Comparison of ENCODE assay signal across 24 cellular contexts in genomic region chrX:19906293-19906692, GRCh38. TPM values are rescaled to one million over a fixed set of nuclear protein-coding genes. Genes with fewer than 3 reads are reported as not detected.
A peak's percentile ranks its signal among the peaks of the same experiment; 100 is the strongest.
DNase-seq lines count a peak whose midpoint lies in the region; ATAC-seq and TF ChIP-seq lines count a peak whose summit lies in the region.
"Had no signal": no experiment of that assay in that cellular context is flagged by ENCODE, and none has a peak within 500 bp of the region (broad histone marks: within the 10 kb centered on the region; RNA-seq: fewer than 3 reads in every experiment).

No MANE protein-coding gene starts in this region.

- H3K4me1 Mint-ChIP-seq in activated CD4-positive, alpha-beta T cell treated with anti-CD3 and anti-CD28 coated beads for 36 hours = peaks cover 10% of the 10 kb centered on the region
- H3K4me1 Mint-ChIP-seq: nephron progenitor cell had no signal

- H3K4me3 Mint-ChIP-seq in activated CD4-positive, alpha-beta T cell treated with anti-CD3 and anti-CD28 coated beads for 36 hours = no peak overlapping the region
- H3K4me3 Mint-ChIP-seq: activated CD4-positive, alpha-beta T cell treated with anti-CD3 and anti-CD28 coated beads, Interleukin-2, amount 10 ng/mL, durations not matched to agents 7 days and 5 days; H9; IgD-negative memory B cell; nephron progenitor cell had no signal

- H3K36me3 ChIP-seq in Karpas-422 (ENCODE audit: insufficient read depth, low read length) (no peaks in the 10 kb centered on the region), left lung (no peaks in the 10 kb centered on the region)
- H3K36me3 ChIP-seq: ascending aorta, BE2C, gastrocnemius medialis, thyroid gland had no signal

- H3K4me2 ChIP-seq in Karpas-422 (ENCODE audit: low read depth, low read length, poor library complexity, severe bottlenecking) = no peak overlapping the region

- no peak overlapping the region for H3K27ac Mint-ChIP-seq in activated CD4-positive, alpha-beta T cell treated with anti-CD3 and anti-CD28 coated beads for 36 hours
- H3K27ac Mint-ChIP-seq: activated CD4-positive, alpha-beta T cell treated with anti-CD3 and anti-CD28 coated beads, Interleukin-2, amount 10 ng/mL, durations not matched to agents 7 days and 5 days; H9; nephron progenitor cell had no signal

- DNase-seq in GF-D8 (lab: John Stamatoyannopoulos, UW) (peak; percentile 8), Karpas-422 (no peak), RPMI7951 (ENCODE audit: low read depth) (peak; percentile 39), left lung (no peak)
- no peak for DNase-seq in activated CD4-positive, alpha-beta T cell treated with anti-CD3 and anti-CD28 coated beads for 36 hours
- DNase-seq: activated CD4-positive, alpha-beta T cell treated with anti-CD3 and anti-CD28 coated beads, Interleukin-2, amount 10 ng/mL, durations not matched to agents 7 days and 5 days; activated naive CD4-positive, alpha-beta T cell treated with Interleukin-2 at 50 U/mL for 16 hours; activated T-cell treated with anti-CD3 and anti-CD28 coated beads for 4 hours; BE2C; gastrocnemius medialis; H9; NCI-H1105 treated with DMSO at 0.1 percent for 48 hours; NCI-H526; nephron progenitor cell; stimulated activated CD4-positive, alpha-beta T cell treated with anti-CD3 and anti-CD28 coated beads, Interleukin-1b, Interleukin-23, amount 100 ng/mL, for 48 hours; stimulated activated naive CD4-positive, alpha-beta T cell treated with Interleukin-2 at 50 U/mL for 16 hours; thyroid gland had no signal

- CTCF ChIA-PET in activated CD4-positive, alpha-beta T cell treated with anti-CD3 and anti-CD28 coated beads for 36 hours (lab: Charles Lee) = interaction anchor here (0.6 to 2.0 kb wide), 2 partner anchors 8 to 83 kb away, joined by 3 to 7 read pairs; no protein-coding TSS in a partner anchor

- H3K4me3 ChIP-seq in Karpas-422 (ENCODE audit: low read length) = no peak overlapping the region
- H3K4me3 ChIP-seq in left lung = no peak overlapping the region
- H3K4me3 ChIP-seq: ascending aorta, gastrocnemius medialis, SK-N-MC, thyroid gland had no signal

- no peaks in the 10 kb centered on the region for H3K9me3 ChIP-seq in Karpas-422 (ENCODE audit: low read length)
- H3K9me3 ChIP-seq in left lung = no peaks in the 10 kb centered on the region
- H3K9me3 ChIP-seq: ascending aorta, BE2C, gastrocnemius medialis, thyroid gland had no signal

- POLR2A ChIA-PET in activated CD4-positive, alpha-beta T cell treated with anti-CD3 and anti-CD28 coated beads for 36 hours (lab: Charles Lee) = no interaction called here

- H3K27ac ChIP-seq in Karpas-422 (ENCODE audit: low read length) (peak overlapping the region; percentile 17), left lung (no peak overlapping the region)
- H3K27ac ChIP-seq: ascending aorta, gastrocnemius medialis, HL-60, SK-N-MC, thyroid gland had no signal

- H3K27me3 Mint-ChIP-seq in activated CD4-positive, alpha-beta T cell treated with anti-CD3 and anti-CD28 coated beads for 36 hours = no peaks in the 10 kb centered on the region
- H3K27me3 Mint-ChIP-seq: activated CD4-positive, alpha-beta T cell treated with anti-CD3 and anti-CD28 coated beads, Interleukin-2, amount 10 ng/mL, durations not matched to agents 7 days and 5 days; IgD-negative memory B cell had no signal

- no peaks in the 10 kb centered on the region for H3K9me2 ChIP-seq in Karpas-422 (replicated peaks; ENCODE audit: insufficient read depth, low read length)

- H4K20me1 ChIP-seq in Karpas-422 (ENCODE audit: insufficient read depth, low read depth, low read length) = no peaks in the 10 kb centered on the region

- H3K9me3 Mint-ChIP-seq in activated CD4-positive, alpha-beta T cell treated with anti-CD3 and anti-CD28 coated beads for 36 hours (ENCODE audit: low read depth) = no peaks in the 10 kb centered on the region
- H3K9me3 Mint-ChIP-seq: activated CD4-positive, alpha-beta T cell treated with anti-CD3 and anti-CD28 coated beads, Interleukin-2, amount 10 ng/mL, durations not matched to agents 7 days and 5 days had no signal

- H3K4me1 ChIP-seq in Karpas-422 (ENCODE audit: low read length) = peaks cover 14% of the 10 kb centered on the region
- H3K4me1 ChIP-seq in left lung = peaks cover 0 to 8% of the 10 kb centered on the region in 2 donors
- H3K4me1 ChIP-seq: ascending aorta, BE2C, gastrocnemius medialis, thyroid gland had no signal

- ATAC-seq in left lung (peak; percentile 59), HG03196 (IDR thresholded peaks at IDR 0.05; ENCODE audit: unreplicated experiment) (no peak), HG03457 (IDR thresholded peaks at IDR 0.05; ENCODE audit: unreplicated experiment) (no peak)
- ATAC-seq in activated CD4-positive, alpha-beta T cell treated with anti-CD3 and anti-CD28 coated beads for 36 hours = no peak
- ATAC-seq: esophagus mucosa, gastrocnemius medialis had no signal

- H3K79me2 ChIP-seq in Karpas-422 (ENCODE audit: low read length) = no peaks in the 10 kb centered on the region

- no peak overlapping the region for H2AFZ ChIP-seq in Karpas-422 (ENCODE audit: low read length)

- H3K9ac ChIP-seq in Karpas-422 (ENCODE audit: low read length) = no peak overlapping the region

- intact Hi-C loops in left lung (cut with DNase I) = no loop called here
- intact Hi-C loops in activated CD4-positive, alpha-beta T cell treated with anti-CD3 and anti-CD28 coated beads for 36 hours (cut with DNase I, micrococcal nuclease) = loop anchor here in 1 of 2 experiments (5.0 kb wide), 2 partner anchors 211 to 534 kb away; partner anchors contain the start of gene MAP7D2

- TF ChIP-seq CTCF in left lung (IDR thresholded peaks at IDR 0.05) = no peak

- no peaks in the 10 kb centered on the region for H3K27me3 ChIP-seq in Karpas-422 (ENCODE audit: low read length)
- no peaks in the 10 kb centered on the region for H3K27me3 ChIP-seq in left lung
- H3K27me3 ChIP-seq: ascending aorta, BE2C, gastrocnemius medialis, thyroid gland had no signal

- no peaks in the 10 kb centered on the region for H3K36me3 Mint-ChIP-seq in activated CD4-positive, alpha-beta T cell treated with anti-CD3 and anti-CD28 coated beads for 36 hours (ENCODE audit: low read depth)
- H3K36me3 Mint-ChIP-seq: IgD-negative memory B cell had no signal

RNA-seq across cellular contexts. Expression of gene SH3KBP1, which starts 18.9 kb away (rescaled TPM):
- total RNA-seq in Karpas-422 (2014; rRNA removed; shearing (Covaris generic); ENCODE audit: low replicate concordance) = 72.0 and 79.6 TPM in 2 replicates
- 55.0 and 67.8 TPM in 2 replicates for total RNA-seq in RPMI7951 (2014; rRNA removed; shearing (Covaris generic))
- total RNA-seq in left lung = 10 to 100 TPM; 46.4 to 47.3 TPM
- 10 to 100 TPM; 68.8 to 85.1 TPM for total RNA-seq in activated CD4-positive, alpha-beta T cell treated with anti-CD3 and anti-CD28 coated beads for 36 hours

Comparison
In these comparisons a context has a peak if more than half of its experiments do, and no peak if none do; other contexts are left out.
1. DNase-seq: peak in GF-D8 (single experiment) and RPMI7951 (single experiment); none in Karpas-422 (single experiment), left lung (0 of 2) and activated CD4-positive, alpha-beta T cell treated with anti-CD3 and anti-CD28 coated beads for 36 hours (single experiment).